In genomic region chr6:4351506-4351852, GRCh38 we compare ENCODE assay signal across 14 cellular contexts.
A peak's percentile ranks its signal among the peaks of the same experiment; 100 is the strongest.
DNase-seq lines count a peak whose midpoint lies in the region; ATAC-seq and TF ChIP-seq lines count a peak whose summit lies in the region.
"Had no signal": no experiment of that assay in that cellular context is flagged by ENCODE, and none has a peak within 500 bp of the region (broad histone marks: within the 10 kb centered on the region; RNA-seq: fewer than 3 reads in every experiment).

No MANE protein-coding gene starts in this region.

- 30 to 45% methylated on average over 5 to 6 of the region's 7 CpGs for WGBS in gastroesophageal sphincter (ENCODE audit: low coverage in 1 of 2), 2 donors

- intact Hi-C loops in posterior cingulate gyrus (cut with DNase I) = loop anchor here (10.0 kb wide), 1 partner anchor 583 kb away; no protein-coding TSS in a partner anchor

- POLR2A ChIA-PET in AG04449 (lab: Yijun Ruan, JAX) = interaction anchor here (0.7 to 1.4 kb wide), 6 partner anchors 10 to 216 kb away, joined by 3 to 5 read pairs (median 4); no protein-coding TSS in a partner anchor

- peak overlapping the region; percentile 64 to 90 (median 88) for H3K27ac ChIP-seq in gastroesophageal sphincter

- TF ChIP-seq CTCF in AG04449 (IDR thresholded peaks at IDR 0.05; ENCODE audit: insufficient read depth, low read length, missing control alignments) (no peak), astrocyte of the cerebellum (IDR thresholded peaks at IDR 0.05; ENCODE audit: low read depth, low read length, missing control alignments) (no peak), gastroesophageal sphincter (IDR thresholded peaks at IDR 0.05) (peak in 1 of 4 experiments; percentile 19)

- no peak for TF ChIP-seq POLR2A in gastroesophageal sphincter (IDR thresholded peaks at IDR 0.05)

- no peak for TF ChIP-seq EP300 in gastroesophageal sphincter (IDR thresholded peaks at IDR 0.05)

- ATAC-seq in gastroesophageal sphincter (no peak), HG02938 (IDR thresholded peaks at IDR 0.05; ENCODE audit: unreplicated experiment) (no peak)
- ATAC-seq: naive thymus-derived CD8-positive, alpha-beta T cell; stimulated activated effector memory CD8-positive, alpha-beta T cell treated with anti-CD3 and anti-CD28 coated beads, Interleukin-12 subunit alpha, Interleukin-12 subunit beta, amount 100 ng/mL, for 72 hours had no signal

- H3K36me3 ChIP-seq in gastroesophageal sphincter = no peaks in the 10 kb centered on the region

- H3K4me3 ChIP-seq in AG04449 (ENCODE audit: low read depth, low read length) (peak overlapping the region; percentile 20; the same call in 1 of the 2 replicates), astrocyte of the cerebellum (ENCODE audit: low read depth, low read length) (peak overlapping the region; percentile 14), gastroesophageal sphincter (peak overlapping the region in 1 of 2 donors; percentile 35)

- no peaks in the 10 kb centered on the region for H3K9me3 ChIP-seq in gastroesophageal sphincter

- H3K4me1 ChIP-seq in gastroesophageal sphincter = peaks cover 7 to 47% (median 17%) of the 10 kb centered on the region in 3 donors

- CTCF ChIA-PET in AG04449 (lab: Yijun Ruan, JAX) = interaction anchor here (0.7 to 1.2 kb wide), 2 partner anchors 26 to 405 kb away, joined by 3 read pairs; no protein-coding TSS in a partner anchor

- DNase-seq in AG04449 (ENCODE audit: low read depth, low spot score) (no peak), astrocyte of the cerebellum (ENCODE audit: low read depth) (no peak), pons (ENCODE audit: low spot score) (peak; percentile 16), GDM1 (lab: John Stamatoyannopoulos, UW) (no peak), NK-92 (lab: John Stamatoyannopoulos, UW; ENCODE audit: unreplicated experiment) (no peak), posterior cingulate gyrus (no peak)
- DNase-seq: activated CD4-positive, alpha-beta T cell treated with anti-CD3 and anti-CD28 coated beads, Interleukin-2, amount 10 ng/mL, durations not matched to agents 7 days and 5 days; activated gamma-delta T cell; DMS79 treated with DMSO at 0.1 percent for 48 hours; naive thymus-derived CD8-positive, alpha-beta T cell; NCI-H774 had no signal

- no peaks in the 10 kb centered on the region for H3K27me3 ChIP-seq in gastroesophageal sphincter

- in situ Hi-C loops in astrocyte of the cerebellum (cut with HindIII; ENCODE audit: low sequenced_read_pairs) = no loop called here
